ENCODE assay signal across 2 cellular contexts in the genomic region with DNA sequence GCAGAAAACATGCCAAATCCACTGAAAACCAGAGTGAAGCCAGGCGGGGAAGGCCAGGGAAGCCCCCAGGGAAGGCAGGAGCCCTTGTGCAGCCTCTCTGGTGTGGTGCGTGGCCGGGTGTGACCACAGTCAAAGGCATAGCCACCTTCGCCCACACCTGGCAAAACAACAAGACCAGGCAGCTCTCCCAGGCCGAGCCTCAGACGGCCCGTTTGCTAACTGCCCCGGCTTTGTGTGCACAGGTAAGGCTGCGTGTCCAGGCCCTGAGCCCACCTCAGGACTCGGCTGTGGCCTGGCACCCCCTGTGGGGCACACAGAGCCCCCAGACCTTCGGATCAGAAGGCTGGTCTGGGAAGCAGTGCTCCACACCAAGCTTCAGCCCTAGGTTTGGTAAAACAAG.
TF ChIP-seq lines count a peak whose summit lies in the region.

No MANE protein-coding gene starts in this region.

TF ChIP-seq in HepG2, 621 proteins besides CTCF, POLR2A, EP300 and RAD21:
- TF ChIP-seq HMGXB4 (CRISPR knock-in tag; IDR thresholded peaks at IDR 0.05; ENCODE audit: borderline replicate concordance in 1 of 2, low read depth in 1 of 2) (no peak), AGO2 (optimal IDR thresholded peaks at IDR 0.05; ENCODE audit: low read depth, low read length) (peak; percentile 53)

TF ChIP-seq in SK-N-SH treated with all-trans-retinoic acid at 6 μM for 48 hours, 23 proteins besides CTCF, POLR2A, EP300 and RAD21:
- TF ChIP-seq CSRNP3 (CRISPR knock-in tag; IDR thresholded peaks at IDR 0.05) (no peak), ZNF565 (CRISPR knock-in tag; conservative IDR thresholded peaks at IDR 0.05; ENCODE audit: low read depth) (no peak), CREB5 (CRISPR knock-in tag; IDR thresholded peaks at IDR 0.05; ENCODE audit: low read depth) (no peak), TCF4 (CRISPR knock-in tag; IDR thresholded peaks at IDR 0.05; ENCODE audit: borderline replicate concordance) (no peak), ZFP30 (CRISPR knock-in tag; IDR thresholded peaks at IDR 0.05) (no peak), OSR1 (CRISPR knock-in tag; IDR thresholded peaks at IDR 0.05) (no peak), SNAI2 (CRISPR knock-in tag; IDR thresholded peaks at IDR 0.05) (no peak), TOX (CRISPR knock-in tag; IDR thresholded peaks at IDR 0.05; ENCODE audit: borderline replicate concordance) (no peak), ISL1 (CRISPR knock-in tag; IDR thresholded peaks at IDR 0.05) (no peak), ARNTL (CRISPR knock-in tag; IDR thresholded peaks at IDR 0.05; ENCODE audit: borderline replicate concordance, low read depth) (no peak), ZNF70 (CRISPR knock-in tag; IDR thresholded peaks at IDR 0.05) (no peak), ZC3H10 (CRISPR knock-in tag; IDR thresholded peaks at IDR 0.05) (no peak)
- TF ChIP-seq, protein P1, sequence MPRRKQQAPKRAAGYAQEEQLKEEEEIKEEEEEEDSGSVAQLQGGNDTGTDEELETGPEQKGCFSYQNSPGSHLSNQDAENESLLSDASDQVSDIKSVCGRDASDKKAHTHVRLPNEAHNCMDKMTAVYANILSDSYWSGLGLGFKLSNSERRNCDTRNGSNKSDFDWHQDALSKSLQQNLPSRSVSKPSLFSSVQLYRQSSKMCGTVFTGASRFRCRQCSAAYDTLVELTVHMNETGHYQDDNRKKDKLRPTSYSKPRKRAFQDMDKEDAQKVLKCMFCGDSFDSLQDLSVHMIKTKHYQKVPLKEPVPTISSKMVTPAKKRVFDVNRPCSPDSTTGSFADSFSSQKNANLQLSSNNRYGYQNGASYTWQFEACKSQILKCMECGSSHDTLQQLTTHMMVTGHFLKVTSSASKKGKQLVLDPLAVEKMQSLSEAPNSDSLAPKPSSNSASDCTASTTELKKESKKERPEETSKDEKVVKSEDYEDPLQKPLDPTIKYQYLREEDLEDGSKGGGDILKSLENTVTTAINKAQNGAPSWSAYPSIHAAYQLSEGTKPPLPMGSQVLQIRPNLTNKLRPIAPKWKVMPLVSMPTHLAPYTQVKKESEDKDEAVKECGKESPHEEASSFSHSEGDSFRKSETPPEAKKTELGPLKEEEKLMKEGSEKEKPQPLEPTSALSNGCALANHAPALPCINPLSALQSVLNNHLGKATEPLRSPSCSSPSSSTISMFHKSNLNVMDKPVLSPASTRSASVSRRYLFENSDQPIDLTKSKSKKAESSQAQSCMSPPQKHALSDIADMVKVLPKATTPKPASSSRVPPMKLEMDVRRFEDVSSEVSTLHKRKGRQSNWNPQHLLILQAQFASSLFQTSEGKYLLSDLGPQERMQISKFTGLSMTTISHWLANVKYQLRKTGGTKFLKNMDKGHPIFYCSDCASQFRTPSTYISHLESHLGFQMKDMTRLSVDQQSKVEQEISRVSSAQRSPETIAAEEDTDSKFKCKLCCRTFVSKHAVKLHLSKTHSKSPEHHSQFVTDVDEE (CRISPR knock-in tag; IDR thresholded peaks at IDR 0.05) = no peak
- TF ChIP-seq, protein P2, sequence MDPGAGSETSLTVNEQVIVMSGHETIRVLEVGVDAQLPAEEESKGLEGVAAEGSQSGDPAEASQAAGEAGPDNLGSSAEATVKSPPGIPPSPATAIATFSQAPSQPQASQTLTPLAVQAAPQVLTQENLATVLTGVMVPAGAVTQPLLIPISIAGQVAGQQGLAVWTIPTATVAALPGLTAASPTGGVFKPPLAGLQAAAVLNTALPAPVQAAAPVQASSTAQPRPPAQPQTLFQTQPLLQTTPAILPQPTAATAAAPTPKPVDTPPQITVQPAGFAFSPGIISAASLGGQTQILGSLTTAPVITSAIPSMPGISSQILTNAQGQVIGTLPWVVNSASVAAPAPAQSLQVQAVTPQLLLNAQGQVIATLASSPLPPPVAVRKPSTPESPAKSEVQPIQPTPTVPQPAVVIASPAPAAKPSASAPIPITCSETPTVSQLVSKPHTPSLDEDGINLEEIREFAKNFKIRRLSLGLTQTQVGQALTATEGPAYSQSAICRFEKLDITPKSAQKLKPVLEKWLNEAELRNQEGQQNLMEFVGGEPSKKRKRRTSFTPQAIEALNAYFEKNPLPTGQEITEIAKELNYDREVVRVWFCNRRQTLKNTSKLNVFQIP (CRISPR knock-in tag; IDR thresholded peaks at IDR 0.05; ENCODE audit: borderline replicate concordance, low read depth) = no peak
- TF ChIP-seq, protein P3, sequence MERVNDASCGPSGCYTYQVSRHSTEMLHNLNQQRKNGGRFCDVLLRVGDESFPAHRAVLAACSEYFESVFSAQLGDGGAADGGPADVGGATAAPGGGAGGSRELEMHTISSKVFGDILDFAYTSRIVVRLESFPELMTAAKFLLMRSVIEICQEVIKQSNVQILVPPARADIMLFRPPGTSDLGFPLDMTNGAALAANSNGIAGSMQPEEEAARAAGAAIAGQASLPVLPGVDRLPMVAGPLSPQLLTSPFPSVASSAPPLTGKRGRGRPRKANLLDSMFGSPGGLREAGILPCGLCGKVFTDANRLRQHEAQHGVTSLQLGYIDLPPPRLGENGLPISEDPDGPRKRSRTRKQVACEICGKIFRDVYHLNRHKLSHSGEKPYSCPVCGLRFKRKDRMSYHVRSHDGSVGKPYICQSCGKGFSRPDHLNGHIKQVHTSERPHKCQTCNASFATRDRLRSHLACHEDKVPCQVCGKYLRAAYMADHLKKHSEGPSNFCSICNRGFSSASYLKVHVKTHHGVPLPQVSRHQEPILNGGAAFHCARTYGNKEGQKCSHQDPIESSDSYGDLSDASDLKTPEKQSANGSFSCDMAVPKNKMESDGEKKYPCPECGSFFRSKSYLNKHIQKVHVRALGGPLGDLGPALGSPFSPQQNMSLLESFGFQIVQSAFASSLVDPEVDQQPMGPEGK (CRISPR knock-in tag; IDR thresholded peaks at IDR 0.05; ENCODE audit: borderline replicate concordance) = no peak
